In genomic region chr22:42437488-42438292, GRCh38 we compare ENCODE assay signal across 8 cellular contexts. TPM values are rescaled to one million over a fixed set of nuclear protein-coding genes. Genes with fewer than 3 reads are reported as not detected.
DNase-seq lines count a peak whose midpoint lies in the region; ATAC-seq and TF ChIP-seq lines count a peak whose summit lies in the region.

No MANE protein-coding gene starts in this region.

- H3K36me3 Mint-ChIP-seq in activated T-cell treated with anti-CD3 and anti-CD28 coated beads, Interleukin-2, amount 50 U/mL, for 72 hours (ENCODE audit: insufficient read depth in 2 of 2) = no peaks in the 10 kb centered on the region
- H3K36me3 Mint-ChIP-seq in nephron (ENCODE audit: low read depth) = no peaks in the 10 kb centered on the region

- peak overlapping the region; percentile 81 to 85 for H3K4me3 Mint-ChIP-seq in activated T-cell treated with anti-CD3 and anti-CD28 coated beads, Interleukin-2, amount 50 U/mL, for 72 hours
- peak overlapping the region; percentile 67 to 75 (median 72) for H3K4me3 Mint-ChIP-seq in nephron

- H3K4me1 Mint-ChIP-seq in activated T-cell treated with anti-CD3 and anti-CD28 coated beads, Interleukin-2, amount 50 U/mL, for 72 hours (ENCODE audit: low read depth) = peaks cover 24% of the 10 kb centered on the region
- peaks cover 42% of the 10 kb centered on the region for H3K4me1 Mint-ChIP-seq in nephron

- peak overlapping the region in 3 of 4 donors; percentile 11 to 74 (median 45) for H3K27ac ChIP-seq in Peyer's patch

- no peaks in the 10 kb centered on the region for H3K9me3 Mint-ChIP-seq in activated T-cell treated with anti-CD3 and anti-CD28 coated beads, Interleukin-2, amount 50 U/mL, for 72 hours
- H3K9me3 Mint-ChIP-seq in nephron = no peaks in the 10 kb centered on the region

- no peaks in the 10 kb centered on the region for H3K36me3 ChIP-seq in Peyer's patch

- H3K27ac Mint-ChIP-seq in activated T-cell treated with anti-CD3 and anti-CD28 coated beads, Interleukin-2, amount 50 U/mL, for 72 hours = no peak overlapping the region
- H3K27ac Mint-ChIP-seq in nephron = peak overlapping the region in 1 of 3 experiments; percentile 44

- peak; percentile 53 for DNase-seq in ACHN
- peak; percentile 46 for DNase-seq in HPDE6-E6E7 (ENCODE audit: extremely low spot score)
- DNase-seq in Peyer's patch = peak; percentile 82 to 91 (median 83)
- peak; percentile 86 to 88 for DNase-seq in activated T-cell treated with anti-CD3 and anti-CD28 coated beads, Interleukin-2, amount 50 U/mL, for 72 hours
- DNase-seq in fibroblast of peridontal ligament (ENCODE audit: extremely low read depth) = peak; percentile 30
- DNase-seq in stimulated activated naive CD8-positive, alpha-beta T cell treated with anti-CD3 and anti-CD28 coated beads, Interleukin-15, Interleukin-2, amounts not matched to agents 100 U/mL and 50 U/mL, for 24 hours = peak; percentile 85

- peaks cover 0 to 9% (median 3%) of the 10 kb centered on the region in 4 donors for H3K4me1 ChIP-seq in Peyer's patch

- no peak for TF ChIP-seq POLR2A in Peyer's patch (IDR thresholded peaks at IDR 0.05)

- no peaks in the 10 kb centered on the region for H3K27me3 ChIP-seq in Peyer's patch

- TF ChIP-seq CTCF in Peyer's patch (IDR thresholded peaks at IDR 0.05) (peak; percentile 96 to 100 (median 98)), nephron (IDR thresholded peaks at IDR 0.05; ENCODE audit: unreplicated experiment in 3 of 3) (peak; percentile 97 to 99 (median 97))

- ATAC-seq in GM18520 (IDR thresholded peaks at IDR 0.05; ENCODE audit: unreplicated experiment) = peak; percentile 52
- peak; percentile 96 for ATAC-seq in activated T-cell treated with anti-CD3 and anti-CD28 coated beads, Interleukin-2, amount 50 U/mL, for 72 hours (replicated peaks in 1 of 2)
- ATAC-seq in stimulated activated naive CD8-positive, alpha-beta T cell treated with anti-CD3 and anti-CD28 coated beads, Interleukin-15, Interleukin-2, amounts not matched to agents 100 U/mL and 50 U/mL, for 24 hours = peak; percentile 83

- peak overlapping the region; percentile 32 to 64 (median 52) for H3K4me3 ChIP-seq in Peyer's patch

- no peaks in the 10 kb centered on the region for H3K9me3 ChIP-seq in Peyer's patch

- peaks cover 8% of the 10 kb centered on the region for H3K27me3 Mint-ChIP-seq in activated T-cell treated with anti-CD3 and anti-CD28 coated beads, Interleukin-2, amount 50 U/mL, for 72 hours (ENCODE audit: low read depth)
- peaks cover 25% of the 10 kb centered on the region for H3K27me3 Mint-ChIP-seq in nephron (ENCODE audit: low read depth)

- in situ Hi-C loops in ACHN (cut with HindIII; ENCODE audit: low pct_ligation_motif_present, low pct_unique_long_range_greater_than_20kb, low sequenced_read_pairs) = no loop called here

RNA-seq across cellular contexts. Expression of gene NFAM1, which starts 5.5 kb away (rescaled TPM):
- 1 to 10 TPM in 2 of 4 donors, under 1 TPM in 2; 0.35 to 2.4 (median 1.0) TPM for total RNA-seq in Peyer's patch
- under 1 TPM; 0.19 to 0.31 TPM for total RNA-seq in activated T-cell treated with anti-CD3 and anti-CD28 coated beads, Interleukin-2, amount 50 U/mL, for 72 hours

Comparison
In these comparisons a context has a peak if more than half of its experiments do, and no peak if none do; other contexts are left out.
1. Peak in every context shown above with its lines: DNase-seq, ATAC-seq, H3K4me3 ChIP-seq and H3K27ac ChIP-seq.
2. DNase-seq: peak in every context shown above with its lines; median percentile 87 in activated T-cell treated with anti-CD3 and anti-CD28 coated beads, Interleukin-2, amount 50 U/mL, for 72 hours; 85 in stimulated activated naive CD8-positive, alpha-beta T cell treated with anti-CD3 and anti-CD28 coated beads, Interleukin-15, Interleukin-2, amounts not matched to agents 100 U/mL and 50 U/mL, for 24 hours; 83 in Peyer's patch; 53 in ACHN; 46 in HPDE6-E6E7; 30 in fibroblast of peridontal ligament.